Comparison of ENCODE assay signal across 1 cellular context in genomic region chrX:94633237-94633636, GRCh38.
TF ChIP-seq lines count a peak whose summit lies in the region.

No MANE protein-coding gene starts in this region.

TF ChIP-seq in GM23338, 12 proteins besides CTCF, POLR2A, EP300 and RAD21:
- no peak for TF ChIP-seq ZNF462 (CRISPR knock-in tag; IDR thresholded peaks at IDR 0.05)
- TF ChIP-seq REST (IDR thresholded peaks at IDR 0.05; ENCODE audit: unreplicated experiment) = no peak
- no peak for TF ChIP-seq EZH2 (IDR thresholded peaks at IDR 0.05; ENCODE audit: low read depth, unreplicated experiment)
- no peak for TF ChIP-seq EZH2phosphoT487 (IDR thresholded peaks at IDR 0.05; ENCODE audit: unreplicated experiment)
- no peak for TF ChIP-seq NANOG (IDR thresholded peaks at IDR 0.05; ENCODE audit: borderline replicate concordance)
- no peak for TF ChIP-seq ETS1 (IDR thresholded peaks at IDR 0.05)
- TF ChIP-seq STAT1 (IDR thresholded peaks at IDR 0.05; ENCODE audit: unreplicated experiment) = no peak
- TF ChIP-seq CREB1 (CRISPR knock-in tag; IDR thresholded peaks at IDR 0.05; ENCODE audit: low read depth) = no peak
- no peak for TF ChIP-seq POLR2AphosphoS5 (IDR thresholded peaks at IDR 0.05; ENCODE audit: low read depth)
- no peak for TF ChIP-seq JUNB (IDR thresholded peaks at IDR 0.05; ENCODE audit: unreplicated experiment)
- TF ChIP-seq ZNF331 (CRISPR knock-in tag; IDR thresholded peaks at IDR 0.05; ENCODE audit: low read depth) = no peak
- TF ChIP-seq ZNF114 (CRISPR knock-in tag; IDR thresholded peaks at IDR 0.05) = no peak
TF ChIP-seq in GM23338: peak in this region for 0.
